Comparison of ENCODE assay signal across 8 cellular contexts in genomic region chr9:98795970-98796363, GRCh38. TPM values are rescaled to one million over a fixed set of nuclear protein-coding genes. Genes with fewer than 3 reads are reported as not detected.
DNase-seq lines count a peak whose midpoint lies in the region; ATAC-seq, FAIRE-seq and TF ChIP-seq lines count a peak whose summit lies in the region.

No MANE protein-coding gene starts in this region.

- FAIRE-seq in HTR-8/SVneo (lab: Jason Lieb, UNC), result no peak

- ATAC-seq in GM19463 (IDR thresholded peaks at IDR 0.05; ENCODE audit: unreplicated experiment) (peak; percentile 27), HG03571 (IDR thresholded peaks at IDR 0.05; ENCODE audit: unreplicated experiment) (peak; percentile 27), gastrocnemius medialis (peak; percentile 35 to 47)

- peak overlapping the region; percentile 11 to 83 (median 61) for H3K4me3 Mint-ChIP-seq in CD4-positive, alpha-beta memory T cell
- H3K4me3 Mint-ChIP-seq in activated naive CD4-positive, alpha-beta T cell treated with anti-CD3 and anti-CD28 coated beads for 36 hours, result peak overlapping the region; percentile 74

- CTCF ChIA-PET in CD4-positive, alpha-beta memory T cell (lab: Charles Lee; ENCODE audit: partially characterized antibody), result interaction anchor here (1.5 kb wide), 1 partner anchor 8 kb away, joined by 4 read pairs; no protein-coding TSS in a partner anchor
- CTCF ChIA-PET in activated naive CD4-positive, alpha-beta T cell treated with anti-CD3 and anti-CD28 coated beads for 36 hours (lab: Charles Lee), result interaction anchor here (1.3 to 5.5 kb wide), 3 partner anchors 11 to 481 kb away, joined by 3 to 31 read pairs (median 4); partner anchors contain the start of gene GALNT12

- H3K27me3 ChIP-seq in CD4-positive, alpha-beta memory T cell (ENCODE audit: insufficient read depth, low read length), result no peaks in the 10 kb centered on the region
- H3K27me3 ChIP-seq in hepatocyte (no peaks in the 10 kb centered on the region), gastrocnemius medialis (no peaks in the 10 kb centered on the region)

- H3K4me3 ChIP-seq in CD4-positive, alpha-beta memory T cell (ENCODE audit: low read length in 2 of 2), result peak overlapping the region in 1 of 2 donors; percentile 62
- H3K4me3 ChIP-seq in hepatocyte (peak overlapping the region; percentile 85), gastrocnemius medialis (peak overlapping the region; percentile 60 to 85 (median 65))

- no peaks in the 10 kb centered on the region for H3K36me3 ChIP-seq in CD4-positive, alpha-beta memory T cell (ENCODE audit: insufficient read depth, low read length)
- H3K36me3 ChIP-seq in hepatocyte (replicated peaks; ENCODE audit: insufficient read depth, low read depth), result no peaks in the 10 kb centered on the region
- H3K36me3 ChIP-seq in gastrocnemius medialis, result no peaks in the 10 kb centered on the region

- H3K79me2 ChIP-seq in hepatocyte, result peaks cover 39% of the 10 kb centered on the region

- H2AFZ ChIP-seq in hepatocyte, result peak overlapping the region; percentile 71

- 1% methylated on average over 28 of the region's 48 CpGs for WGBS in hepatocyte (ENCODE audit: low lambda C conversion rate, missing lambda C conversion rate)

- no peaks in the 10 kb centered on the region for H3K9me3 ChIP-seq in CD4-positive, alpha-beta memory T cell (ENCODE audit: control insufficient read depth in 1 of 2, low read length in 2 of 2)
- H3K9me3 ChIP-seq in hepatocyte (ENCODE audit: low read depth), result peaks cover 5% of the 10 kb centered on the region
- H3K9me3 ChIP-seq in gastrocnemius medialis, result no peaks in the 10 kb centered on the region

- in situ Hi-C loops in gastrocnemius medialis (cut with MboI; ENCODE audit: low sequenced_read_pairs in 4 of 4), result loop anchor here in 1 of 4 donors (25.0 kb wide), 2 partner anchors 734 to 884 kb away; partner anchors contain the start of genes NANS and TRMO

- peaks cover 26 to 48% (median 35%) of the 10 kb centered on the region in 4 donors for H3K4me1 Mint-ChIP-seq in CD4-positive, alpha-beta memory T cell
- H3K4me1 Mint-ChIP-seq in activated naive CD4-positive, alpha-beta T cell treated with anti-CD3 and anti-CD28 coated beads for 36 hours (ENCODE audit: low read depth), result peaks cover 33% of the 10 kb centered on the region

- POLR2A ChIA-PET in CD4-positive, alpha-beta memory T cell (lab: Charles Lee; ENCODE audit: partially characterized antibody), result interaction anchor here (3.5 kb wide), 1 partner anchor 12 kb away, joined by 23 read pairs; the partner anchor contains the start of gene GALNT12

- DNase-seq in CD4-positive, alpha-beta memory T cell, result peak in 1 of 5 donors; percentile 7
- DNase-seq in activated naive CD4-positive, alpha-beta T cell treated with anti-CD3 and anti-CD28 coated beads for 36 hours, result peak; percentile 23
- peak; percentile 54 for DNase-seq in hepatocyte (ENCODE audit: low spot score)
- DNase-seq in gastrocnemius medialis, result no peak
- no peak for DNase-seq in NCI-H1694 (lab: John Stamatoyannopoulos, UW)
- no peak for DNase-seq in HTR-8/SVneo (ENCODE audit: insufficient read length, low spot score)

- H3K27me3 Mint-ChIP-seq in CD4-positive, alpha-beta memory T cell, result no peaks in the 10 kb centered on the region
- no peaks in the 10 kb centered on the region for H3K27me3 Mint-ChIP-seq in activated naive CD4-positive, alpha-beta T cell treated with anti-CD3 and anti-CD28 coated beads for 36 hours (ENCODE audit: low read depth)

- no peaks in the 10 kb centered on the region for H4K20me1 ChIP-seq in hepatocyte (ENCODE audit: insufficient read depth, poor library complexity, severe bottlenecking)

- peaks cover 0 to 2% of the 10 kb centered on the region in 2 donors for H3K36me3 Mint-ChIP-seq in CD4-positive, alpha-beta memory T cell
- H3K36me3 Mint-ChIP-seq in activated naive CD4-positive, alpha-beta T cell treated with anti-CD3 and anti-CD28 coated beads for 36 hours (ENCODE audit: low read depth), result peaks cover 7% of the 10 kb centered on the region

- no peak for TF ChIP-seq POLR2A in gastrocnemius medialis (IDR thresholded peaks at IDR 0.05)

- peaks cover 22% of the 10 kb centered on the region for H3K4me1 ChIP-seq in CD4-positive, alpha-beta memory T cell (ENCODE audit: insufficient read depth, low read length)
- peaks cover 14% of the 10 kb centered on the region for H3K4me1 ChIP-seq in hepatocyte (ENCODE audit: insufficient read depth)
- peaks cover 9 to 11% of the 10 kb centered on the region in 2 donors for H3K4me1 ChIP-seq in gastrocnemius medialis

- intact Hi-C loops in CD4-positive, alpha-beta memory T cell (cut with micrococcal nuclease), result loop anchor here (1.0 to 10.0 kb wide), 4 partner anchors 12 to 1639 kb away; partner anchors contain the start of genes NR4A3 and XPA
- intact Hi-C loops in activated naive CD4-positive, alpha-beta T cell treated with anti-CD3 and anti-CD28 coated beads for 36 hours (cut with micrococcal nuclease), result loop anchor here (1.0 to 10.0 kb wide), 5 partner anchors 10 to 1141 kb away; partner anchors contain the start of gene TBC1D2
- intact Hi-C loops in gastrocnemius medialis (cut with DNase I; ENCODE audit: low total_unique reads), result loop anchor here (10.0 kb wide), 3 partner anchors 309 to 1161 kb away; partner anchors contain the start of genes ANP32B, NCBP1, TGFBR1 and TSTD2

- peak overlapping the region; percentile 7 for H3K27ac ChIP-seq in CD4-positive, alpha-beta memory T cell (ENCODE audit: low read depth, low read length)
- peak overlapping the region; percentile 71 for H3K27ac ChIP-seq in hepatocyte
- peak overlapping the region; percentile 48 to 69 (median 53) for H3K27ac ChIP-seq in gastrocnemius medialis

- TF ChIP-seq CTCF in hepatocyte (IDR thresholded peaks at IDR 0.05; ENCODE audit: poor library complexity), result no peak
- no peak for TF ChIP-seq CTCF in gastrocnemius medialis (IDR thresholded peaks at IDR 0.05 in 4 of 5, conservative IDR thresholded peaks at IDR 0.05 in 1 of 5)

- peak overlapping the region; percentile 79 for H3K4me2 ChIP-seq in hepatocyte

- no peaks in the 10 kb centered on the region for H3K9me2 ChIP-seq in hepatocyte (replicated peaks; ENCODE audit: insufficient read depth)

- peaks cover 0 to 13% (median 8%) of the 10 kb centered on the region in 8 donors for H3K9me3 Mint-ChIP-seq in CD4-positive, alpha-beta memory T cell
- H3K9me3 Mint-ChIP-seq in activated naive CD4-positive, alpha-beta T cell treated with anti-CD3 and anti-CD28 coated beads for 36 hours, result peaks cover 11% of the 10 kb centered on the region

- H3K27ac Mint-ChIP-seq in CD4-positive, alpha-beta memory T cell, result peak overlapping the region in 2 of 7 donors; percentile 49 to 67
- H3K27ac Mint-ChIP-seq in activated naive CD4-positive, alpha-beta T cell treated with anti-CD3 and anti-CD28 coated beads for 36 hours, result peak overlapping the region; percentile 4

RNA-seq across cellular contexts. Expression of gene ANKS6, which starts 0.4 kb away (rescaled TPM):
- 10 to 100 TPM; 10.1 to 12.2 TPM for total RNA-seq in CD4-positive, alpha-beta memory T cell
- 1 to 10 TPM; 2.5 to 9.2 TPM for polyA plus RNA-seq in CD4-positive, alpha-beta memory T cell
- 10 to 100 TPM; 14.6 to 15.0 TPM for total RNA-seq in activated naive CD4-positive, alpha-beta T cell treated with anti-CD3 and anti-CD28 coated beads for 36 hours
- total RNA-seq in hepatocyte, result 22.9 and 24.6 TPM in 2 replicates
- polyA plus RNA-seq in hepatocyte, result 21.3 and 23.5 TPM in 2 replicates
- 1 to 10 TPM; 3.9 to 7.0 (median 4.4) TPM for total RNA-seq in gastrocnemius medialis

RNA-seq across cellular contexts. Expression of gene GALNT12, which starts 11.5 kb away (rescaled TPM):
- 10 to 100 TPM; 11.1 to 13.8 TPM for total RNA-seq in CD4-positive, alpha-beta memory T cell
- polyA plus RNA-seq in CD4-positive, alpha-beta memory T cell, result 1 to 10 TPM; 3.1 to 6.1 TPM
- 10 to 100 TPM; 12.9 to 13.5 TPM for total RNA-seq in activated naive CD4-positive, alpha-beta T cell treated with anti-CD3 and anti-CD28 coated beads for 36 hours
- total RNA-seq in hepatocyte, result 13.0 and 16.4 TPM in 2 replicates
- 13.9 and 17.2 TPM in 2 replicates for polyA plus RNA-seq in hepatocyte
- total RNA-seq in gastrocnemius medialis, result 1 to 10 TPM in 2 of 4 donors, under 1 TPM in 2; 0.55 to 1.6 (median 1.1) TPM

Comparison
In these comparisons a context has a peak if more than half of its experiments do, and no peak if none do; other contexts are left out.
1. DNase-seq: peak in activated naive CD4-positive, alpha-beta T cell treated with anti-CD3 and anti-CD28 coated beads for 36 hours (single experiment) and hepatocyte (single experiment); none in gastrocnemius medialis (0 of 2), NCI-H1694 (single experiment) and HTR-8/SVneo (single experiment).
2. H3K27ac ChIP-seq: peak in every context shown above with its lines; median percentile 71 in hepatocyte; 53 in gastrocnemius medialis; 7 in CD4-positive, alpha-beta memory T cell.
3. Peak in every context shown above with its lines, with median percentiles within 50 percentile points of each other: ATAC-seq.